ENCODE assay signal across 21 cellular contexts in genomic region chr11:1784761-1785650, GRCh38. TPM values are rescaled to one million over a fixed set of nuclear protein-coding genes. Genes with fewer than 3 reads are reported as not detected.
DNase-seq lines count a peak whose midpoint lies in the region; ATAC-seq, FAIRE-seq and TF ChIP-seq lines count a peak whose summit lies in the region.
"Had no signal": no experiment of that assay in that cellular context is flagged by ENCODE, and none has a peak within 500 bp of the region (broad histone marks: within the 10 kb centered on the region; RNA-seq: fewer than 3 reads in every experiment).

No MANE protein-coding gene starts in this region.

- TF ChIP-seq EP300 in K562 (IDR thresholded peaks at IDR 0.05; ENCODE audit: low read length), result no peak

- H3K4me1 ChIP-seq in K562 (replicated peaks in 1 of 2; ENCODE audit: control insufficient read depth in 2 of 2, insufficient read depth in 2 of 2, low read length in 2 of 2) (peaks cover 6 to 42% of the 10 kb centered on the region in 2 experiments; a peak in 4 of 5 replicates), neural progenitor cell (peaks cover 9% of the 10 kb centered on the region)

- H3K9me3 Mint-ChIP-seq in neural progenitor cell, result peaks cover 13% of the 10 kb centered on the region

- TF ChIP-seq CTCF in K562 (IDR thresholded peaks at IDR 0.05 in 2 of 3, conservative IDR thresholded peaks at IDR 0.05 in 1 of 3; ENCODE audit: insufficient read depth in 2 of 3, low read depth in 1 of 3, low read length in 3 of 3), result peak in 1 of 3 experiments; percentile 38; a peak in 2 of 6 replicates
- TF ChIP-seq CTCF in neural progenitor cell (IDR thresholded peaks at IDR 0.05), result no peak

- H3K4me1 Mint-ChIP-seq in neural progenitor cell, result peaks cover 37% of the 10 kb centered on the region

- H3K27ac Mint-ChIP-seq in neural progenitor cell, result peak overlapping the region; percentile 87

- TF ChIP-seq POLR2A in K562 (conservative IDR thresholded peaks at IDR 0.05), result no peak

- no peak overlapping the region for H3K4me3 Mint-ChIP-seq in neural progenitor cell

- POLR2A ChIA-PET in K562 (lab: Yijun Ruan, JAX), result interaction anchor here (0.7 kb wide), 1 partner anchor 834 kb away, joined by 3 read pairs; no protein-coding TSS in a partner anchor

- peaks cover 2% of the 10 kb centered on the region for H3K27me3 Mint-ChIP-seq in neural progenitor cell (ENCODE audit: insufficient read depth, low read depth)

- no TSS peak for BruUV-seq in K562 (replicated peaks; lab: Mats Ljungman, UMichigan)

- in situ Hi-C loops in K562 (cut with MboI), result no loop called here

- no peaks in the 10 kb centered on the region for H3K9me1 ChIP-seq in K562 (ENCODE audit: control insufficient read depth, insufficient read depth, low read length)

- DNase-seq in H7 (peak; percentile 40), K562 (ENCODE audit: extremely low read depth in 1 of 4, low spot score in 3 of 4) (no peak), neural progenitor cell (ENCODE audit: low spot score) (no peak), cerebellum (ENCODE audit: low spot score) (no peak), HT-29 (ENCODE audit: low spot score) (no peak)
- DNase-seq: C1 segment of cervical spinal cord; DMS 273 treated with DMSO at 0.1 percent for 48 hours; GDM1; GM23248; NCI-H1048; NCI-H1436 treated with DMSO at 0.1 percent for 48 hours; NCI-H2029 treated with DMSO at 0.1 percent for 48 hours; NCI-H2171 treated with DMSO at 0.1 percent for 48 hours; NCI-H446 treated with DMSO at 0.1 percent for 48 hours; NK-92 treated with Interleukin-12 subunit alpha and Interleukin-12 subunit beta, amount 100 ng/mL, for 24 hours; OCI-M1 had no signal

- no peak overlapping the region for H3K4me2 ChIP-seq in K562 (ENCODE audit: insufficient read depth, low read length)
- no peak overlapping the region for H3K4me2 ChIP-seq in neural progenitor cell
- H3K4me2 ChIP-seq: A549 had no signal

- H4K20me1 ChIP-seq in K562 (replicated peaks; ENCODE audit: control insufficient read depth, insufficient read depth, low read length) (0 out of 2 replicates have a peak, but pooled peaks cover 8% of the 10 kb centered on the region), neural progenitor cell (ENCODE audit: low read depth) (no peaks in the 10 kb centered on the region)

- ATAC-seq in K562, result 0 out of 3 replicates have a peak, but pooled peaks have one; percentile 44
- no peak for ATAC-seq in HG02610 (IDR thresholded peaks at IDR 0.05; ENCODE audit: unreplicated experiment)
- ATAC-seq: GM12878 had no signal

- intact Hi-C loops in K562 (cut with micrococcal nuclease), result no loop called here

- WGBS in K562 (ENCODE audit: insufficient coverage, low coverage, missing lambda C conversion rate), result 17% methylated on average over 19 of the region's 23 CpGs

- no peak for TF ChIP-seq RAD21 in K562 (CRISPR knock-in tag; conservative IDR thresholded peaks at IDR 0.05 in 1 of 2, IDR thresholded peaks at IDR 0.05 in 1 of 2)

- H3K4me3 ChIP-seq in H7 (ENCODE audit: insufficient read depth, low read depth, low read length) (no peak overlapping the region), K562 (no peak overlapping the region), neural progenitor cell (no peak overlapping the region)
- H3K4me3 ChIP-seq: A549, GM12878, GM23248 had no signal

- CTCF ChIA-PET in K562 (lab: Yijun Ruan, JAX; ENCODE audit: low intra/inter-chr PET ratio), result interaction anchor here (0.7 to 1.3 kb wide), 4 partner anchors 48 to 730 kb away, joined by 4 to 8 read pairs (median 4); no protein-coding TSS in a partner anchor

- no peaks in the 10 kb centered on the region for H3K36me3 ChIP-seq in H7 (replicated peaks; ENCODE audit: control insufficient read depth, insufficient read depth, low read length)
- H3K36me3 ChIP-seq in K562 (ENCODE audit: control insufficient read depth, insufficient read depth, low read length), result no peaks in the 10 kb centered on the region
- no peaks in the 10 kb centered on the region for H3K36me3 ChIP-seq in neural progenitor cell

- no peaks in the 10 kb centered on the region for H3K36me3 Mint-ChIP-seq in neural progenitor cell

- no peak overlapping the region for H3K9ac ChIP-seq in K562 (ENCODE audit: insufficient read depth in 1 of 2, low read depth in 2 of 2, low read length in 2 of 2)
- no peak overlapping the region for H3K9ac ChIP-seq in neural progenitor cell
- H3K9ac ChIP-seq: GM23248 had no signal

- H3F3A ChIP-seq in neural progenitor cell (ENCODE audit: low read depth), result no peaks in the 10 kb centered on the region

- FAIRE-seq in K562 (lab: Jason Lieb, UNC), result no peak
- FAIRE-seq: A549, GM12878, GM18507 had no signal

- no peak overlapping the region for H2AFZ ChIP-seq in K562 (ENCODE audit: low read depth, low read length)
- H2AFZ ChIP-seq in neural progenitor cell (replicated peaks), result no peak overlapping the region
- H2AFZ ChIP-seq: GM23248 had no signal

- no peaks in the 10 kb centered on the region for H3K27me3 ChIP-seq in H7 (ENCODE audit: control insufficient read depth, insufficient read depth, low read length)
- peaks cover 46 to 80% of the 10 kb centered on the region in 2 experiments for H3K27me3 ChIP-seq in K562 (ENCODE audit: control insufficient read depth in 2 of 2, insufficient read depth in 2 of 2, low read length in 2 of 2)
- H3K27me3 ChIP-seq in neural progenitor cell, result no peaks in the 10 kb centered on the region

- H3K27ac ChIP-seq in K562 (ENCODE audit: extremely low read depth, low read depth, low read length) (no peak overlapping the region), neural progenitor cell (no peak overlapping the region)
- H3K27ac ChIP-seq: GM23248 had no signal

- no peaks in the 10 kb centered on the region for H3K9me3 ChIP-seq in K562 (replicated peaks; ENCODE audit: control insufficient read depth, insufficient read depth, low read depth, low read length)
- H3K9me3 ChIP-seq in neural progenitor cell (ENCODE audit: low read depth), result no peaks in the 10 kb centered on the region
- H3K9me3 ChIP-seq: A549 had no signal

- H3K79me2 ChIP-seq in K562 (ENCODE audit: control insufficient read depth, insufficient read depth, low read length), result no peaks in the 10 kb centered on the region
- no peaks in the 10 kb centered on the region for H3K79me2 ChIP-seq in neural progenitor cell (ENCODE audit: low read depth)

RNA-seq across cellular contexts. Expression of gene CTSD, which starts 21.3 kb away (rescaled TPM):
- 177 and 235 TPM in 2 replicates for total RNA-seq in H7 (2014; rRNA removed; shearing (Covaris generic))
- 15.6 and 81.0 TPM in 2 replicates for total RNA-seq in K562 (2011; cell fraction: chromatin; rRNA removed; ENCODE audit: low replicate concordance)
- 131 and 132 TPM in 2 replicates for total RNA-seq in K562 (2011; cell fraction: nucleolus; rRNA removed)
- total RNA-seq in K562 (2011; cell fraction: nucleoplasm; rRNA removed), result 68.3 and 83.1 TPM in 2 replicates
- 72.3 and 87.0 TPM in 2 replicates for total RNA-seq in K562 (2014; rRNA removed)
- 10.9 and 12.3 TPM in 2 replicates for total RNA-seq in K562 (2014; rRNA removed; fragmentation: Illumina TruSeq; extraction: Trizol)
- total RNA-seq in K562 (2015; rRNA removed; fragmentation: Illumina TruSeq; extraction: Trizol), result 40.9 and 42.3 TPM in 2 replicates
- total RNA-seq in K562 (2021), result 112 and 116 TPM in 2 replicates
- polyA plus RNA-seq in K562 (2011; rRNA removed), result 21.7 and 37.1 TPM in 2 replicates
- polyA plus RNA-seq in K562 (2011; cell fraction: cytosol; rRNA removed), result 39.6 and 74.7 TPM in 2 replicates
- polyA plus RNA-seq in K562 (2011; cell fraction: nucleus; rRNA removed), result 22.7 and 35.2 TPM in 2 replicates
- 84.2 and 325 TPM in 2 replicates for polyA plus RNA-seq in K562 (2012)
- 66.8 and 111 TPM in 2 replicates for polyA plus RNA-seq in K562 (2014; fragmentation: Illumina TruSeq; extraction: Trizol)
- polyA plus RNA-seq in K562 (2014; fragmentation: Nextera tagmentation; extraction: Ambion mirVana), result 1 to 10 TPM; 1.0 to 3.7 TPM
- 40.5 and 46.8 TPM in 2 replicates for polyA plus RNA-seq in K562 (2014; rRNA removed)
- 12.8 and 17.9 TPM in 2 replicates for polyA minus RNA-seq in K562 (2011; rRNA and poly(A)+ RNA removed)
- polyA minus RNA-seq in K562 (2011; cell fraction: cytosol; rRNA and poly(A)+ RNA removed), result 46.3 and 49.3 TPM in 2 replicates
- polyA minus RNA-seq in K562 (2011; cell fraction: nucleus; rRNA and poly(A)+ RNA removed), result 10.1 and 11.1 TPM in 2 replicates
- total RNA-seq in neural progenitor cell (ENCODE audit: low replicate concordance), result 38.2 and 94.6 TPM in 2 replicates
- total RNA-seq in cerebellum, result 24.1 TPM
- 1,063 and 1,119 TPM in 2 replicates for total RNA-seq in HT-29 (2014; rRNA removed; shearing (Covaris generic))

RNA-seq across cellular contexts. Expression of gene IFITM10, which starts 34.6 kb away (rescaled TPM):
- 0.42 and 0.74 TPM in 2 replicates for total RNA-seq in H7 (2014; rRNA removed; shearing (Covaris generic))
- 0.21 and 0.23 TPM in 2 replicates for total RNA-seq in K562 (2011; cell fraction: chromatin; rRNA removed; ENCODE audit: low replicate concordance)
- total RNA-seq in K562 (2011; cell fraction: nucleolus; rRNA removed), result 0.26 and 0.33 TPM in 2 replicates
- 0.37 TPM in 1 of 2 replicates, not detected in the other for total RNA-seq in K562 (2011; cell fraction: nucleoplasm; rRNA removed)
- 0.09 TPM in 1 of 2 replicates, not detected in the other for total RNA-seq in K562 (2014; rRNA removed)
- not detected in 2 replicates for total RNA-seq in K562 (2014; rRNA removed; fragmentation: Illumina TruSeq; extraction: Trizol)
- not detected in 2 replicates for total RNA-seq in K562 (2015; rRNA removed; fragmentation: Illumina TruSeq; extraction: Trizol)
- 0.13 TPM in 1 of 2 replicates, not detected in the other for total RNA-seq in K562 (2021)
- polyA plus RNA-seq in K562 (2011; rRNA removed), result not detected in 2 replicates
- polyA plus RNA-seq in K562 (2011; cell fraction: cytosol; rRNA removed), result not detected in 2 replicates
- polyA plus RNA-seq in K562 (2011; cell fraction: nucleus; rRNA removed), result 0.16 TPM in 1 of 2 replicates, not detected in the other
- polyA plus RNA-seq in K562 (2012), result 0.09 and 0.15 TPM in 2 replicates
- polyA plus RNA-seq in K562 (2014; fragmentation: Illumina TruSeq; extraction: Trizol), result not detected in 2 replicates
- polyA plus RNA-seq in K562 (2014; fragmentation: Nextera tagmentation; extraction: Ambion mirVana), result not detected
- polyA plus RNA-seq in K562 (2014; rRNA removed), result 0.08 TPM in 1 of 2 replicates, not detected in the other
- not detected in 2 replicates for polyA minus RNA-seq in K562 (2011; rRNA and poly(A)+ RNA removed)
- not detected in 2 replicates for polyA minus RNA-seq in K562 (2011; cell fraction: cytosol; rRNA and poly(A)+ RNA removed)
- not detected in 2 replicates for polyA minus RNA-seq in K562 (2011; cell fraction: nucleus; rRNA and poly(A)+ RNA removed)
- total RNA-seq in neural progenitor cell (ENCODE audit: low replicate concordance), result 0.34 TPM in 1 of 2 replicates, not detected in the other
- 4.5 TPM for total RNA-seq in cerebellum
- total RNA-seq in HT-29 (2014; rRNA removed; shearing (Covaris generic)), result 2.8 and 4.1 TPM in 2 replicates
- total RNA-seq: GM12878, SK-MEL-5 had no signal

RNA-seq across cellular contexts. Expression of gene SYT8, which starts 49.8 kb away (rescaled TPM):
- total RNA-seq in H7 (2014; rRNA removed; shearing (Covaris generic)), result not detected in 2 replicates
- total RNA-seq in K562 (2011; cell fraction: chromatin; rRNA removed; ENCODE audit: low replicate concordance), result not detected in 2 replicates
- not detected in 2 replicates for total RNA-seq in K562 (2011; cell fraction: nucleolus; rRNA removed)
- not detected in 2 replicates for total RNA-seq in K562 (2011; cell fraction: nucleoplasm; rRNA removed)
- total RNA-seq in K562 (2014; rRNA removed) (not detected in 2 replicates), K562 (2014; rRNA removed; fragmentation: Illumina TruSeq; extraction: Trizol) (not detected in 2 replicates), K562 (2015; rRNA removed; fragmentation: Illumina TruSeq; extraction: Trizol) (not detected in 2 replicates), K562 (2021) (not detected in 2 replicates), neural progenitor cell (ENCODE audit: low replicate concordance) (not detected in 2 replicates), cerebellum (not detected)
- polyA plus RNA-seq in K562 (2011; rRNA removed) (not detected in 2 replicates), K562 (2014; fragmentation: Illumina TruSeq; extraction: Trizol) (not detected in 2 replicates), K562 (2014; fragmentation: Nextera tagmentation; extraction: Ambion mirVana) (not detected), K562 (2014; rRNA removed) (not detected in 2 replicates)
- polyA plus RNA-seq in K562 (2011; cell fraction: cytosol; rRNA removed), result not detected in 2 replicates
- not detected in 2 replicates for polyA plus RNA-seq in K562 (2011; cell fraction: nucleus; rRNA removed)
- not detected in 2 replicates for polyA plus RNA-seq in K562 (2012)
- not detected in 2 replicates for polyA minus RNA-seq in K562 (2011; rRNA and poly(A)+ RNA removed)
- polyA minus RNA-seq in K562 (2011; cell fraction: cytosol; rRNA and poly(A)+ RNA removed), result not detected in 2 replicates
- polyA minus RNA-seq in K562 (2011; cell fraction: nucleus; rRNA and poly(A)+ RNA removed), result not detected in 2 replicates
- 59.9 and 63.4 TPM in 2 replicates for total RNA-seq in HT-29 (2014; rRNA removed; shearing (Covaris generic))
- total RNA-seq: GM12878, GM23248, SK-MEL-5 had no signal
- polyA plus RNA-seq: GM23248 had no signal

RNA-seq across cellular contexts. Expression of gene TNNI2, which starts 53.8 kb away (rescaled TPM):
- not detected in 2 replicates for total RNA-seq in H7 (2014; rRNA removed; shearing (Covaris generic))
- not detected in 2 replicates for total RNA-seq in K562 (2011; cell fraction: chromatin; rRNA removed; ENCODE audit: low replicate concordance)
- total RNA-seq in K562 (2011; cell fraction: nucleolus; rRNA removed), result not detected in 2 replicates
- total RNA-seq in K562 (2011; cell fraction: nucleoplasm; rRNA removed), result not detected in 2 replicates
- total RNA-seq in K562 (2014; rRNA removed) (not detected in 2 replicates), K562 (2014; rRNA removed; fragmentation: Illumina TruSeq; extraction: Trizol) (not detected in 2 replicates), K562 (2015; rRNA removed; fragmentation: Illumina TruSeq; extraction: Trizol) (not detected in 2 replicates), K562 (2021) (not detected in 2 replicates), neural progenitor cell (ENCODE audit: low replicate concordance) (1.2 and 2.6 TPM in 2 replicates), cerebellum (not detected)
- polyA plus RNA-seq in K562 (2011; rRNA removed) (not detected in 2 replicates), K562 (2014; fragmentation: Illumina TruSeq; extraction: Trizol) (not detected in 2 replicates), K562 (2014; fragmentation: Nextera tagmentation; extraction: Ambion mirVana) (not detected), K562 (2014; rRNA removed) (not detected in 2 replicates)
- polyA plus RNA-seq in K562 (2011; cell fraction: cytosol; rRNA removed), result 0.13 TPM in 1 of 2 replicates, not detected in the other
- polyA plus RNA-seq in K562 (2011; cell fraction: nucleus; rRNA removed), result 0.32 TPM in 1 of 2 replicates, not detected in the other
- not detected in 2 replicates for polyA plus RNA-seq in K562 (2012)
- polyA minus RNA-seq in K562 (2011; rRNA and poly(A)+ RNA removed), result not detected in 2 replicates
- not detected in 2 replicates for polyA minus RNA-seq in K562 (2011; cell fraction: cytosol; rRNA and poly(A)+ RNA removed)
- not detected in 2 replicates for polyA minus RNA-seq in K562 (2011; cell fraction: nucleus; rRNA and poly(A)+ RNA removed)
- total RNA-seq in HT-29 (2014; rRNA removed; shearing (Covaris generic)), result 4.6 and 17.2 TPM in 2 replicates
- total RNA-seq: GM23248, SK-MEL-5 had no signal
- polyA plus RNA-seq: A549, GM23248 had no signal

Comparison
In these comparisons a context has a peak if more than half of its experiments do, and no peak if none do; other contexts are left out.
1. RNA of gene SYT8, which starts 49.8 kb away (total RNA-seq): 59.9 to 63.4 TPM in HT-29; not detected in H7, not detected in K562, not detected in neural progenitor cell and not detected in cerebellum (single experiment); every median in the first group is over 10 times any median in the second.